ENCODE assay signal across 1 cellular context in the genomic region with DNA sequence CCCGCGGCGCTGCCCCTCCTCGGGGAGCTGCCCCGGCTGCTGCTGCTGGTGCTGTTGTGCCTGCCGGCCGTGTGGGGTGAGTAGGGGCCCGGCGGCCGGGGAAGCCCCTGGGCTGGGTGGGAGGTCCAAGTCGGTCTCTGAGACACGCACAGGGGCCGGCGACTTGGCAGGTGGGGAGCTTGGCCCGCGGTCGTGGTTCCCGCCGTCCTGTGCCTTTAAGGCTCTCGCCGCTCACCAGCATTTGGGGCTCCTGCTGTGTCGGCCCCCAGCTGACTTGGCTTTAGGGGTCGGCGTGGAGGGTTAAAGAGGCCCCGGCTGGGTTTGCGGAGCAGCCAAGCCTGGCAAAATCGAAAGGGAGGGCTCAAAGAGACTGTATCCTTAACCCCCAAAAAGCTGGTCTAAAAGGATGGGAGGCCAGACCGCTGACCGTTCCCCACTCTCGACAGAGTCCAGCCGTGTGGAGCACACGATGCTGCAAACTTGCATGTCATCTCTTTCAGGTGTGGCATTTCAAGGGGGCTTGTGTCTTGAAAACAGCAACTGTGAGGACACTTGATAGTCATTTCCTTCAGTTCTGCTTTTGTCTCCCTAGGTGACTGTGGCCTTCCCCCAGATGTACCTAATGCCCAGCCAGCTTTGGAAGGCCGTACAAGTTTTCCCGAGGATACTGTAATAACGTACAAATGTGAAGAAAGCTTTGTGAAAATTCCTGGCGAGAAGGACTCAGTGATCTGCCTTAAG.
TF ChIP-seq lines count a peak whose summit lies in the region.

No MANE protein-coding gene starts in this region.

TF ChIP-seq in HepG2, 621 proteins besides CTCF, POLR2A, EP300 and RAD21 (continued from another document and continues in another):
- TF ChIP-seq ATRX (CRISPR knock-in tag; IDR thresholded peaks at IDR 0.05; ENCODE audit: borderline replicate concordance): no peak
- TF ChIP-seq ZNF572 (CRISPR knock-in tag; IDR thresholded peaks at IDR 0.05): no peak
- TF ChIP-seq ZFYVE20 (CRISPR knock-in tag; IDR thresholded peaks at IDR 0.05; ENCODE audit: borderline replicate concordance, low read depth): no peak
- TF ChIP-seq ZSCAN31 (CRISPR knock-in tag; IDR thresholded peaks at IDR 0.05; ENCODE audit: low read depth): peak; percentile 50; the same call in 1 of the 2 replicates
- TF ChIP-seq HNRNPL (IDR thresholded peaks at IDR 0.05; ENCODE audit: low read depth, low read length): no peak
- no peak for TF ChIP-seq ZNF136 (CRISPR knock-in tag; IDR thresholded peaks at IDR 0.05; ENCODE audit: low read depth)
- TF ChIP-seq, protein P1, sequence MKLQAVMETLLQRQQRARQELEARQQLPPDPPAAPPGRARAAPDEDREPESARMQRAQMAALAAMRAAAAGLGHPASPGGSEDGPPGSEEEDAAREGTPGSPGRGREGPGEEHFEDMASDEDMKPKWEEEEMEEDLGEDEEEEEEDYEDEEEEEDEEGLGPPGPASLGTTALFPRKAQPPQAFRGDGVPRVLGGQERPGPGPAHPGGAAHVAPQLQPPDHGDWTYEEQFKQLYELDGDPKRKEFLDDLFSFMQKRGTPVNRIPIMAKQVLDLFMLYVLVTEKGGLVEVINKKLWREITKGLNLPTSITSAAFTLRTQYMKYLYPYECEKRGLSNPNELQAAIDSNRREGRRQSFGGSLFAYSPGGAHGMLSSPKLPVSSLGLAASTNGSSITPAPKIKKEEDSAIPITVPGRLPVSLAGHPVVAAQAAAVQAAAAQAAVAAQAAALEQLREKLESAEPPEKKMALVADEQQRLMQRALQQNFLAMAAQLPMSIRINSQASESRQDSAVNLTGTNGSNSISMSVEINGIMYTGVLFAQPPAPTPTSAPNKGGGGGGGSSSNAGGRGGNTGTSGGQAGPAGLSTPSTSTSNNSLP (IDR thresholded peaks at IDR 0.05; ENCODE audit: low read depth, low read length): no peak
- TF ChIP-seq NFE2L1 (CRISPR knock-in tag; IDR thresholded peaks at IDR 0.05; ENCODE audit: borderline replicate concordance): no peak
- TF ChIP-seq, protein P2, sequence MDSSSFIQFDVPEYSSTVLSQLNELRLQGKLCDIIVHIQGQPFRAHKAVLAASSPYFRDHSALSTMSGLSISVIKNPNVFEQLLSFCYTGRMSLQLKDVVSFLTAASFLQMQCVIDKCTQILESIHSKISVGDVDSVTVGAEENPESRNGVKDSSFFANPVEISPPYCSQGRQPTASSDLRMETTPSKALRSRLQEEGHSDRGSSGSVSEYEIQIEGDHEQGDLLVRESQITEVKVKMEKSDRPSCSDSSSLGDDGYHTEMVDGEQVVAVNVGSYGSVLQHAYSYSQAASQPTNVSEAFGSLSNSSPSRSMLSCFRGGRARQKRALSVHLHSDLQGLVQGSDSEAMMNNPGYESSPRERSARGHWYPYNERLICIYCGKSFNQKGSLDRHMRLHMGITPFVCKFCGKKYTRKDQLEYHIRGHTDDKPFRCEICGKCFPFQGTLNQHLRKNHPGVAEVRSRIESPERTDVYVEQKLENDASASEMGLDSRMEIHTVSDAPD (CRISPR knock-in tag; IDR thresholded peaks at IDR 0.05): no peak
- TF ChIP-seq ZEB1 (IDR thresholded peaks at IDR 0.05; ENCODE audit: insufficient replicate concordance, low read depth): no peak
- TF ChIP-seq SRY (CRISPR knock-in tag; IDR thresholded peaks at IDR 0.05): no peak; the same call in 1 of the 2 replicates
- TF ChIP-seq ZNF777 (CRISPR knock-in tag; IDR thresholded peaks at IDR 0.05): no peak; the same call in 1 of the 2 replicates
- TF ChIP-seq, protein P3, sequence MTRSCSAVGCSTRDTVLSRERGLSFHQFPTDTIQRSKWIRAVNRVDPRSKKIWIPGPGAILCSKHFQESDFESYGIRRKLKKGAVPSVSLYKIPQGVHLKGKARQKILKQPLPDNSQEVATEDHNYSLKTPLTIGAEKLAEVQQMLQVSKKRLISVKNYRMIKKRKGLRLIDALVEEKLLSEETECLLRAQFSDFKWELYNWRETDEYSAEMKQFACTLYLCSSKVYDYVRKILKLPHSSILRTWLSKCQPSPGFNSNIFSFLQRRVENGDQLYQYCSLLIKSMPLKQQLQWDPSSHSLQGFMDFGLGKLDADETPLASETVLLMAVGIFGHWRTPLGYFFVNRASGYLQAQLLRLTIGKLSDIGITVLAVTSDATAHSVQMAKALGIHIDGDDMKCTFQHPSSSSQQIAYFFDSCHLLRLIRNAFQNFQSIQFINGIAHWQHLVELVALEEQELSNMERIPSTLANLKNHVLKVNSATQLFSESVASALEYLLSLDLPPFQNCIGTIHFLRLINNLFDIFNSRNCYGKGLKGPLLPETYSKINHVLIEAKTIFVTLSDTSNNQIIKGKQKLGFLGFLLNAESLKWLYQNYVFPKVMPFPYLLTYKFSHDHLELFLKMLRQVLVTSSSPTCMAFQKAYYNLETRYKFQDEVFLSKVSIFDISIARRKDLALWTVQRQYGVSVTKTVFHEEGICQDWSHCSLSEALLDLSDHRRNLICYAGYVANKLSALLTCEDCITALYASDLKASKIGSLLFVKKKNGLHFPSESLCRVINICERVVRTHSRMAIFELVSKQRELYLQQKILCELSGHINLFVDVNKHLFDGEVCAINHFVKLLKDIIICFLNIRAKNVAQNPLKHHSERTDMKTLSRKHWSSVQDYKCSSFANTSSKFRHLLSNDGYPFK (CRISPR knock-in tag; IDR thresholded peaks at IDR 0.05; ENCODE audit: borderline replicate concordance): no peak
- TF ChIP-seq ZNF550 (CRISPR knock-in tag; IDR thresholded peaks at IDR 0.05; ENCODE audit: borderline replicate concordance): no peak
- TF ChIP-seq MTA1 (CRISPR knock-in tag; IDR thresholded peaks at IDR 0.05; ENCODE audit: borderline replicate concordance): no peak
- no peak for TF ChIP-seq MBNL3 (CRISPR knock-in tag; conservative IDR thresholded peaks at IDR 0.05)
- TF ChIP-seq FIP1L1 (IDR thresholded peaks at IDR 0.05; ENCODE audit: borderline replicate concordance, insufficient read depth, low read depth, low read length): no peak
- peak; percentile 65; the same call in 1 of the 2 replicates for TF ChIP-seq ZNF451 (CRISPR knock-in tag; IDR thresholded peaks at IDR 0.05)
- TF ChIP-seq MYC (CRISPR knock-in tag; IDR thresholded peaks at IDR 0.05; ENCODE audit: borderline replicate concordance): 0 out of 2 replicates have a peak, but pooled peaks have one; percentile 22
- no peak; the same call in 1 of the 2 replicates for TF ChIP-seq TBP (CRISPR knock-in tag; IDR thresholded peaks at IDR 0.05)
- TF ChIP-seq REPIN1 (CRISPR knock-in tag; IDR thresholded peaks at IDR 0.05; ENCODE audit: borderline replicate concordance, low read depth): no peak
- 0 out of 2 replicates have a peak, but pooled peaks have one; percentile 9 for TF ChIP-seq HOXA5 (CRISPR knock-in tag; IDR thresholded peaks at IDR 0.05)
- TF ChIP-seq XBP1 (CRISPR knock-in tag; IDR thresholded peaks at IDR 0.05): no peak
- TF ChIP-seq PTBP1 (IDR thresholded peaks at IDR 0.05; ENCODE audit: low read depth, low read length, poor library complexity, severe bottlenecking): no peak
- TF ChIP-seq CENPX (CRISPR knock-in tag; IDR thresholded peaks at IDR 0.05): no peak
- no peak for TF ChIP-seq ZBTB3 (CRISPR knock-in tag; IDR thresholded peaks at IDR 0.05; ENCODE audit: borderline replicate concordance, low read depth)
- TF ChIP-seq, protein P4, sequence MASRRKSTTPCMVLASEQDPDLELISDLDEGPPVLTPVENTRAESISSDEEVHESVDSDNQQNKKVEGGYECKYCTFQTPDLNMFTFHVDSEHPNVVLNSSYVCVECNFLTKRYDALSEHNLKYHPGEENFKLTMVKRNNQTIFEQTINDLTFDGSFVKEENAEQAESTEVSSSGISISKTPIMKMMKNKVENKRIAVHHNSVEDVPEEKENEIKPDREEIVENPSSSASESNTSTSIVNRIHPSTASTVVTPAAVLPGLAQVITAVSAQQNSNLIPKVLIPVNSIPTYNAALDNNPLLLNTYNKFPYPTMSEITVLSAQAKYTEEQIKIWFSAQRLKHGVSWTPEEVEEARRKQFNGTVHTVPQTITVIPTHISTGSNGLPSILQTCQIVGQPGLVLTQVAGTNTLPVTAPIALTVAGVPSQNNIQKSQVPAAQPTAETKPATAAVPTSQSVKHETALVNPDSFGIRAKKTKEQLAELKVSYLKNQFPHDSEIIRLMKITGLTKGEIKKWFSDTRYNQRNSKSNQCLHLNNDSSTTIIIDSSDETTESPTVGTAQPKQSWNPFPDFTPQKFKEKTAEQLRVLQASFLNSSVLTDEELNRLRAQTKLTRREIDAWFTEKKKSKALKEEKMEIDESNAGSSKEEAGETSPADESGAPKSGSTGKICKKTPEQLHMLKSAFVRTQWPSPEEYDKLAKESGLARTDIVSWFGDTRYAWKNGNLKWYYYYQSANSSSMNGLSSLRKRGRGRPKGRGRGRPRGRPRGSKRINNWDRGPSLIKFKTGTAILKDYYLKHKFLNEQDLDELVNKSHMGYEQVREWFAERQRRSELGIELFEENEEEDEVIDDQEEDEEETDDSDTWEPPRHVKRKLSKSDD (CRISPR knock-in tag; IDR thresholded peaks at IDR 0.05; ENCODE audit: low read depth): no peak
- TF ChIP-seq, protein P5, sequence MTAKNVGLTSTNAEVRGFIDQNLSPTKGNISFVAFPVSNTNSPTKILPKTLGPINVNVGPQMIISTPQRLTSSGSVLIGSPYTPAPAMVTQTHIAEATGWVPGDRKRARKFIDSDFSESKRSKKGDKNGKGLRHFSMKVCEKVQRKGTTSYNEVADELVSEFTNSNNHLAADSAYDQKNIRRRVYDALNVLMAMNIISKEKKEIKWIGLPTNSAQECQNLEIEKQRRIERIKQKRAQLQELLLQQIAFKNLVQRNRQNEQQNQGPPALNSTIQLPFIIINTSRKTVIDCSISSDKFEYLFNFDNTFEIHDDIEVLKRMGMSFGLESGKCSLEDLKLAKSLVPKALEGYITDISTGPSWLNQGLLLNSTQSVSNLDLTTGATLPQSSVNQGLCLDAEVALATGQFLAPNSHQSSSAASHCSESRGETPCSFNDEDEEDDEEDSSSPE (CRISPR knock-in tag; IDR thresholded peaks at IDR 0.05): 0 out of 2 replicates have a peak, but pooled peaks have one; percentile 11
- TF ChIP-seq ZFX (CRISPR knock-in tag; IDR thresholded peaks at IDR 0.05; ENCODE audit: low read depth): peak; percentile 78; the same call in 1 of the 2 replicates
- TF ChIP-seq GTF2F1 (IDR thresholded peaks at IDR 0.05; ENCODE audit: low read length): no peak
- TF ChIP-seq, protein P6, sequence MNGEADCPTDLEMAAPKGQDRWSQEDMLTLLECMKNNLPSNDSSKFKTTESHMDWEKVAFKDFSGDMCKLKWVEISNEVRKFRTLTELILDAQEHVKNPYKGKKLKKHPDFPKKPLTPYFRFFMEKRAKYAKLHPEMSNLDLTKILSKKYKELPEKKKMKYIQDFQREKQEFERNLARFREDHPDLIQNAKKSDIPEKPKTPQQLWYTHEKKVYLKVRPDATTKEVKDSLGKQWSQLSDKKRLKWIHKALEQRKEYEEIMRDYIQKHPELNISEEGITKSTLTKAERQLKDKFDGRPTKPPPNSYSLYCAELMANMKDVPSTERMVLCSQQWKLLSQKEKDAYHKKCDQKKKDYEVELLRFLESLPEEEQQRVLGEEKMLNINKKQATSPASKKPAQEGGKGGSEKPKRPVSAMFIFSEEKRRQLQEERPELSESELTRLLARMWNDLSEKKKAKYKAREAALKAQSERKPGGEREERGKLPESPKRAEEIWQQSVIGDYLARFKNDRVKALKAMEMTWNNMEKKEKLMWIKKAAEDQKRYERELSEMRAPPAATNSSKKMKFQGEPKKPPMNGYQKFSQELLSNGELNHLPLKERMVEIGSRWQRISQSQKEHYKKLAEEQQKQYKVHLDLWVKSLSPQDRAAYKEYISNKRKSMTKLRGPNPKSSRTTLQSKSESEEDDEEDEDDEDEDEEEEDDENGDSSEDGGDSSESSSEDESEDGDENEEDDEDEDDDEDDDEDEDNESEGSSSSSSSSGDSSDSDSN (CRISPR knock-in tag; IDR thresholded peaks at IDR 0.05): peak; percentile 12; the same call in 1 of the 2 replicates
- no peak for TF ChIP-seq ASH2L (IDR thresholded peaks at IDR 0.05; ENCODE audit: insufficient read length, low read depth, low read length)
- peak; percentile 10; the same call in 1 of the 2 replicates for TF ChIP-seq ISL2 (CRISPR knock-in tag; IDR thresholded peaks at IDR 0.05)
- TF ChIP-seq, protein P7, sequence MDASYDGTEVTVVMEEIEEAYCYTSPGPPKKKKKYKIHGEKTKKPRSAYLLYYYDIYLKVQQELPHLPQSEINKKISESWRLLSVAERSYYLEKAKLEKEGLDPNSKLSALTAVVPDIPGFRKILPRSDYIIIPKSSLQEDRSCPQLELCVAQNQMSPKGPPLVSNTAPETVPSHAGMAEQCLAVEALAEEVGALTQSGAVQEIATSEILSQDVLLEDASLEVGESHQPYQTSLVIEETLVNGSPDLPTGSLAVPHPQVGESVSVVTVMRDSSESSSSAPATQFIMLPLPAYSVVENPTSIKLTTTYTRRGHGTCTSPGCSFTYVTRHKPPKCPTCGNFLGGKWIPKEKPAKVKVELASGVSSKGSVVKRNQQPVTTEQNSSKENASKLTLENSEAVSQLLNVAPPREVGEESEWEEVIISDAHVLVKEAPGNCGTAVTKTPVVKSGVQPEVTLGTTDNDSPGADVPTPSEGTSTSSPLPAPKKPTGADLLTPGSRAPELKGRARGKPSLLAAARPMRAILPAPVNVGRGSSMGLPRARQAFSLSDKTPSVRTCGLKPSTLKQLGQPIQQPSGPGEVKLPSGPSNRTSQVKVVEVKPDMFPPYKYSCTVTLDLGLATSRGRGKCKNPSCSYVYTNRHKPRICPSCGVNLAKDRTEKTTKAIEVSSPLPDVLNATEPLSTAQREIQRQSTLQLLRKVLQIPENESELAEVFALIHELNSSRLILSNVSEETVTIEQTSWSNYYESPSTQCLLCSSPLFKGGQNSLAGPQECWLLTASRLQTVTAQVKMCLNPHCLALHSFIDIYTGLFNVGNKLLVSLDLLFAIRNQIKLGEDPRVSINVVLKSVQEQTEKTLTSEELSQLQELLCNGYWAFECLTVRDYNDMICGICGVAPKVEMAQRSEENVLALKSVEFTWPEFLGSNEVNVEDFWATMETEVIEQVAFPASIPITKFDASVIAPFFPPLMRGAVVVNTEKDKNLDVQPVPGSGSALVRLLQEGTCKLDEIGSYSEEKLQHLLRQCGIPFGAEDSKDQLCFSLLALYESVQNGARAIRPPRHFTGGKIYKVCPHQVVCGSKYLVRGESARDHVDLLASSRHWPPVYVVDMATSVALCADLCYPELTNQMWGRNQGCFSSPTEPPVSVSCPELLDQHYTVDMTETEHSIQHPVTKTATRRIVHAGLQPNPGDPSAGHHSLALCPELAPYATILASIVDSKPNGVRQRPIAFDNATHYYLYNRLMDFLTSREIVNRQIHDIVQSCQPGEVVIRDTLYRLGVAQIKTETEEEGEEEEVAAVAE (CRISPR knock-in tag; IDR thresholded peaks at IDR 0.05; ENCODE audit: borderline replicate concordance): no peak
- no peak for TF ChIP-seq STAT5B (CRISPR knock-in tag; IDR thresholded peaks at IDR 0.05)
- TF ChIP-seq ZNF607 (CRISPR knock-in tag; IDR thresholded peaks at IDR 0.05; ENCODE audit: borderline replicate concordance): peak; percentile 13; the same call in 1 of the 2 replicates
- TF ChIP-seq NONO (IDR thresholded peaks at IDR 0.05): no peak
- TF ChIP-seq NONO (CRISPR knock-in tag; conservative IDR thresholded peaks at IDR 0.05): no peak; the same call in 1 of the 2 replicates
- no peak for TF ChIP-seq SRSF9 (IDR thresholded peaks at IDR 0.05; ENCODE audit: borderline replicate concordance, insufficient read depth, low read depth, low read length, poor library complexity, severe bottlenecking)
- TF ChIP-seq, protein P8, sequence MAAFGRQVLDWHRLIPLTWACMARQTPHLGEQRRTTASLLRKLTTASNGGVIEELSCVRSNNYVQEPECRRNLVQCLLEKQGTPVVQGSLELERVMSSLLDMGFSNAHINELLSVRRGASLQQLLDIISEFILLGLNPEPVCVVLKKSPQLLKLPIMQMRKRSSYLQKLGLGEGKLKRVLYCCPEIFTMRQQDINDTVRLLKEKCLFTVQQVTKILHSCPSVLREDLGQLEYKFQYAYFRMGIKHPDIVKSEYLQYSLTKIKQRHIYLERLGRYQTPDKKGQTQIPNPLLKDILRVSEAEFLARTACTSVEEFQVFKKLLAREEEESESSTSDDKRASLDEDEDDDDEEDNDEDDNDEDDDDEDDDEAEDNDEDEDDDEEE (CRISPR knock-in tag; IDR thresholded peaks at IDR 0.05): peak; percentile 68; the same call in 1 of the 2 replicates
- no peak for TF ChIP-seq ZSCAN25 (CRISPR knock-in tag; IDR thresholded peaks at IDR 0.05)
- TF ChIP-seq NFKBIZ (CRISPR knock-in tag; IDR thresholded peaks at IDR 0.05): no peak
